Comparison of ENCODE assay signal across 26 cellular contexts in the genomic region with DNA sequence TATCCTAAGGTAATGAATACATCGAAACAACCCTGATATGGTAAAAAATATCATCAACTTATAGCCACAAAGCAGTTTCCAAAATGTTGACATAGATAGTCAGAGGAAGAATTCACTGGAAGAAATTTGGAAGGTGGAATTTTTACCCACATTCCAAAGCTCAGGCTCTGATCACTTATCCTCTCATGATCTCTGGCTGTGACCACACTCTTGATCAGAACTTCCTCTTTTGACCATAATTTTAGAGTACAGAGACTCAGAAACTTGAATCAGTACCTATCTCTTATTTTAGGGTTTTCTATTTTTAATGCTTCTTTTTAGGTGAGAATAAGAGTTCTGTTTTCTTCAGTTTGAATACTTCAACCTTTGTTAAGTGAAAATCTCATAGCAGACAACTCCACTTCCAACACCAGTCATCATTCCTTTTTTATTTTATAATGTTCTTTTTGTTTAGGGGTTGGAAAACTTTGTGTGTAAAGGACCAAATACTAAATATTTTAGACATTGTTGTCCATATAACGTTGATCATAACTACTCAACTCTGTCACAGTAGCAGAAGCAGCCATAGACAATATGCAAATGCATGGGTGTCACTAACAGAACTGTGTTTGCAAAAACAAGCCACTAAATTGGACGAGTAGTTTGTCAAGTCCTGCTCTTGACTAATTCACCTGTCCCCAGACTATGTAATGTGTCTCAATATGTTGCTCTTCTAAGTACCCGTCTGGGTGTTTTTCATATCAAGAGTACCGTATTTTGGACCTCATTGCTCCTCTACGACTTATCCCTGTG.
DNase-seq lines count a peak whose midpoint lies in the region; ATAC-seq and TF ChIP-seq lines count a peak whose summit lies in the region.
"Had no signal": no experiment of that assay in that cellular context is flagged by ENCODE, and none has a peak within 500 bp of the region (broad histone marks: within the 10 kb centered on the region; RNA-seq: fewer than 3 reads in every experiment).

No MANE protein-coding gene starts in this region.

- POLR2A ChIA-PET in activated CD4-positive, alpha-beta T cell treated with anti-CD3 and anti-CD28 coated beads, Interleukin-2, amount 10 ng/mL, durations not matched to agents 7 days and 5 days (lab: Charles Lee) = no interaction called here

- H4K8ac ChIP-seq in trophoblast cell (ENCODE audit: low read depth, low read length) = no peak overlapping the region

- no peak for TF ChIP-seq CTCF in GM13976 (IDR thresholded peaks at IDR 0.05; ENCODE audit: borderline replicate concordance, control extremely low read depth, extremely low read depth, insufficient read depth, missing control alignments)

- H3K79me2 ChIP-seq in trophoblast cell (ENCODE audit: control insufficient read depth, insufficient read depth, low read length, poor library complexity) = no peaks in the 10 kb centered on the region

- H3K4me3 Mint-ChIP-seq in activated CD4-positive, alpha-beta T cell treated with anti-CD3 and anti-CD28 coated beads, Interleukin-2, amount 10 ng/mL, durations not matched to agents 7 days and 5 days = no peak overlapping the region
- H3K4me3 Mint-ChIP-seq: activated naive CD4-positive, alpha-beta T cell treated with anti-CD3 and anti-CD28 coated beads, Interleukin-2, amount 10 ng/mL, durations not matched to agents 7 days and 5 days; CD4-positive, CD25-positive, alpha-beta regulatory T cell; stimulated activated naive CD8-positive, alpha-beta T cell treated with anti-CD3 and anti-CD28 coated beads, Interleukin-15, Interleukin-2, amounts not matched to agents 100 ng/mL and 50 ng/mL, for 24 hours had no signal

- H3K79me1 ChIP-seq in trophoblast cell (ENCODE audit: low read length) = no peaks in the 10 kb centered on the region

- no peaks in the 10 kb centered on the region for H3K9me3 Mint-ChIP-seq in activated CD4-positive, alpha-beta T cell treated with anti-CD3 and anti-CD28 coated beads, Interleukin-2, amount 10 ng/mL, durations not matched to agents 7 days and 5 days
- H3K9me3 Mint-ChIP-seq: activated naive CD4-positive, alpha-beta T cell treated with anti-CD3 and anti-CD28 coated beads, Interleukin-2, amount 10 ng/mL, durations not matched to agents 7 days and 5 days; stimulated activated naive CD8-positive, alpha-beta T cell treated with anti-CD3 and anti-CD28 coated beads, Interleukin-15, Interleukin-2, amounts not matched to agents 100 ng/mL and 50 ng/mL, for 24 hours had no signal

- H3K4ac ChIP-seq in trophoblast cell (ENCODE audit: low read depth, low read length) = no peak overlapping the region

- H4K12ac ChIP-seq in trophoblast cell (ENCODE audit: low read depth, low read length) = no peak overlapping the region

- H3K36me3 ChIP-seq in trophoblast cell (ENCODE audit: control insufficient read depth in 1 of 2, insufficient read depth in 2 of 2, low read length in 2 of 2) = no peaks in the 10 kb centered on the region
- H3K36me3 ChIP-seq: neutrophil, tibial artery had no signal

- no peaks in the 10 kb centered on the region for H3K4me1 Mint-ChIP-seq in activated CD4-positive, alpha-beta T cell treated with anti-CD3 and anti-CD28 coated beads, Interleukin-2, amount 10 ng/mL, durations not matched to agents 7 days and 5 days
- H3K4me1 Mint-ChIP-seq: activated naive CD4-positive, alpha-beta T cell treated with anti-CD3 and anti-CD28 coated beads, Interleukin-2, amount 10 ng/mL, durations not matched to agents 7 days and 5 days; CD4-positive, CD25-positive, alpha-beta regulatory T cell had no signal

- no peak overlapping the region for H3K9ac ChIP-seq in trophoblast cell (ENCODE audit: low read length)

- no peak overlapping the region for H4K91ac ChIP-seq in trophoblast cell (ENCODE audit: low read depth, low read length)

- H2BK12ac ChIP-seq in trophoblast cell (ENCODE audit: low read length) = no peak overlapping the region

- no peak overlapping the region for H3K27ac ChIP-seq in trophoblast cell (ENCODE audit: low read depth, low read length)
- H3K27ac ChIP-seq: foreskin keratinocyte, neutrophil, tibial artery had no signal

- H3K27me3 Mint-ChIP-seq in activated CD4-positive, alpha-beta T cell treated with anti-CD3 and anti-CD28 coated beads, Interleukin-2, amount 10 ng/mL, durations not matched to agents 7 days and 5 days = no peaks in the 10 kb centered on the region
- H3K27me3 Mint-ChIP-seq: activated naive CD4-positive, alpha-beta T cell treated with anti-CD3 and anti-CD28 coated beads, Interleukin-2, amount 10 ng/mL, durations not matched to agents 7 days and 5 days; CD4-positive, CD25-positive, alpha-beta regulatory T cell; stimulated activated naive CD8-positive, alpha-beta T cell treated with anti-CD3 and anti-CD28 coated beads, Interleukin-15, Interleukin-2, amounts not matched to agents 100 ng/mL and 50 ng/mL, for 24 hours had no signal

- no peak overlapping the region for H2BK5ac ChIP-seq in trophoblast cell (ENCODE audit: low read depth, low read length, poor library complexity)

- peak; percentile 29 for DNase-seq in HCEC 1CT
- DNase-seq in M059J (ENCODE audit: low read depth) = peak; percentile 38
- DNase-seq in kidney glomerular epithelial cell (lab: John Stamatoyannopoulos, UW) = peak; percentile 13
- no peak for DNase-seq in activated CD4-positive, alpha-beta T cell treated with anti-CD3 and anti-CD28 coated beads, Interleukin-2, amount 10 ng/mL, durations not matched to agents 7 days and 5 days
- no peak for DNase-seq in GM13976 (ENCODE audit: low spot score)
- no peak for DNase-seq in trophoblast cell
- DNase-seq: activated CD4-positive, CD25-positive, alpha-beta regulatory T cell; activated naive CD4-positive, alpha-beta T cell treated with anti-CD3 and anti-CD28 coated beads, Interleukin-2, amount 10 ng/mL, durations not matched to agents 7 days and 5 days; activated T-cell treated with anti-CD3 and anti-CD28 coated beads, Interleukin-2, amount 50 U/mL, for 48 hours; anterior cingulate cortex; CD4-positive, CD25-positive, alpha-beta regulatory T cell; central memory CD4-positive, alpha-beta T cell; DMS 273 treated with DMSO at 0.1 percent for 48 hours; erythroblast; foreskin keratinocyte; GDM1; hippocampal formation; NCI-H1436; NCI-H69; SHP77; stimulated activated CD4-positive, alpha-beta T cell treated with anti-CD3 and anti-CD28 coated beads, Interleukin-4, amount 100 ng/mL, for 24 hours; tibial artery had no signal

- no peak overlapping the region for H3K4me3 ChIP-seq in trophoblast cell (ENCODE audit: low read depth, low read length)
- H3K4me3 ChIP-seq: tibial artery had no signal

- no peak overlapping the region for H2AFZ ChIP-seq in trophoblast cell (ENCODE audit: insufficient read depth, low read length, poor library complexity)

- CTCF ChIA-PET in activated CD4-positive, alpha-beta T cell treated with anti-CD3 and anti-CD28 coated beads, Interleukin-2, amount 10 ng/mL, durations not matched to agents 7 days and 5 days (lab: Charles Lee) = no interaction called here

- in situ Hi-C loops in GM13976 (cut with MboI; ENCODE audit: low sequenced_read_pairs, unreplicated experiment) = no loop called here

- H3K9me3 ChIP-seq in trophoblast cell (ENCODE audit: insufficient read depth, low read depth, low read length) = no peaks in the 10 kb centered on the region
- H3K9me3 ChIP-seq: neutrophil, tibial artery had no signal

- no peaks in the 10 kb centered on the region for H3K4me1 ChIP-seq in trophoblast cell (ENCODE audit: control insufficient read depth in 1 of 2, insufficient read depth in 2 of 2, low read length in 2 of 2)
- H3K4me1 ChIP-seq: tibial artery had no signal

- H3K36me3 Mint-ChIP-seq in activated CD4-positive, alpha-beta T cell treated with anti-CD3 and anti-CD28 coated beads, Interleukin-2, amount 10 ng/mL, durations not matched to agents 7 days and 5 days (ENCODE audit: low read depth) = no peaks in the 10 kb centered on the region
- H3K36me3 Mint-ChIP-seq: activated naive CD4-positive, alpha-beta T cell treated with anti-CD3 and anti-CD28 coated beads, Interleukin-2, amount 10 ng/mL, durations not matched to agents 7 days and 5 days; CD4-positive, CD25-positive, alpha-beta regulatory T cell had no signal

- no peak overlapping the region for H2AK5ac ChIP-seq in trophoblast cell (ENCODE audit: low read length)

- no peak overlapping the region for H2BK120ac ChIP-seq in trophoblast cell (ENCODE audit: insufficient read depth, low read length, poor library complexity)

- no peak overlapping the region for H3K14ac ChIP-seq in trophoblast cell (ENCODE audit: low read length)

- WGBS in trophoblast cell (ENCODE audit: extremely low coverage, insufficient coverage, insufficient read length) = no CpG with 5 or more reads among the region's 6 CpGs

- H3K27me3 ChIP-seq in trophoblast cell (ENCODE audit: insufficient read depth, low read length) = no peaks in the 10 kb centered on the region
- H3K27me3 ChIP-seq: foreskin keratinocyte, neutrophil, tibial artery had no signal

- ATAC-seq in GM18502 (IDR thresholded peaks at IDR 0.05; ENCODE audit: poor library complexity, unreplicated experiment) = peak; percentile 66
- no peak for ATAC-seq in HG03469 (IDR thresholded peaks at IDR 0.05; ENCODE audit: unreplicated experiment)
- ATAC-seq: foreskin keratinocyte had no signal

- no peak overlapping the region for H3K27ac Mint-ChIP-seq in activated CD4-positive, alpha-beta T cell treated with anti-CD3 and anti-CD28 coated beads, Interleukin-2, amount 10 ng/mL, durations not matched to agents 7 days and 5 days
- H3K27ac Mint-ChIP-seq: activated naive CD4-positive, alpha-beta T cell treated with anti-CD3 and anti-CD28 coated beads, Interleukin-2, amount 10 ng/mL, durations not matched to agents 7 days and 5 days; CD4-positive, CD25-positive, alpha-beta regulatory T cell; stimulated activated naive CD8-positive, alpha-beta T cell treated with anti-CD3 and anti-CD28 coated beads, Interleukin-15, Interleukin-2, amounts not matched to agents 100 ng/mL and 50 ng/mL, for 24 hours had no signal

- H3K4me2 ChIP-seq in trophoblast cell (ENCODE audit: low read length) = no peak overlapping the region

- H3K18ac ChIP-seq in trophoblast cell (ENCODE audit: low read length) = no peak overlapping the region

- H3K23ac ChIP-seq in trophoblast cell (ENCODE audit: low read length) = no peak overlapping the region

Comparison
In these comparisons a context has a peak if more than half of its experiments do, and no peak if none do; other contexts are left out.
1. DNase-seq: peak in HCEC 1CT (single experiment), M059J (single experiment) and kidney glomerular epithelial cell (single experiment); none in activated CD4-positive, alpha-beta T cell treated with anti-CD3 and anti-CD28 coated beads, Interleukin-2, amount 10 ng/mL, durations not matched to agents 7 days and 5 days (single experiment), GM13976 (single experiment) and trophoblast cell (0 of 2).